12 cellular contexts compared by ENCODE assay signal in genomic region chr7:51314726-51315125, GRCh38.
A peak's percentile ranks its signal among the peaks of the same experiment; 100 is the strongest.
DNase-seq lines count a peak whose midpoint lies in the region; ATAC-seq and TF ChIP-seq lines count a peak whose summit lies in the region.
"Had no signal": no experiment of that assay in that cellular context is flagged by ENCODE, and none has a peak within 500 bp of the region (broad histone marks: within the 10 kb centered on the region; RNA-seq: fewer than 3 reads in every experiment).

No MANE protein-coding gene starts in this region.

- H3K27ac ChIP-seq in VCaP (peak overlapping the region; percentile 93), substantia nigra (ENCODE audit: low read depth, low read length, poor library complexity, severe bottlenecking) (peak overlapping the region; percentile 98)
- H3K27ac ChIP-seq: tibial artery had no signal

- ATAC-seq in GM18870 (IDR thresholded peaks at IDR 0.05; ENCODE audit: unreplicated experiment) (no peak), GM19467 (IDR thresholded peaks at IDR 0.05; ENCODE audit: unreplicated experiment) (no peak)

- DNase-seq in DMS53 (lab: John Stamatoyannopoulos, UW) (peak; percentile 30), DMS53 treated with DMSO at 0.1 percent for 48 hours (lab: John Stamatoyannopoulos, UW; ENCODE audit: unreplicated experiment) (no peak), kidney glomerular epithelial cell (lab: John Stamatoyannopoulos, UW) (peak; percentile 13), substantia nigra (lab: John Stamatoyannopoulos, UW) (peak in 1 of 49 donors; percentile 43), NCI-H446 (lab: John Stamatoyannopoulos, UW) (no peak)
- DNase-seq: activated CD4-positive, alpha-beta memory T cell treated with anti-CD3 and anti-CD28 coated beads for 36 hours; effector CD4-positive, alpha-beta T cell; SIG-M5; tibial artery had no signal

- TF ChIP-seq CTCF in VCaP (conservative IDR thresholded peaks at IDR 0.05): no peak

Comparison
In these comparisons a context has a peak if more than half of its experiments do, and no peak if none do; other contexts are left out.
1. DNase-seq: peak in DMS53 (single experiment) and kidney glomerular epithelial cell (single experiment); none in DMS53 treated with DMSO at 0.1 percent for 48 hours (single experiment) and NCI-H446 (0 of 2).